ENCODE assay signal across 8 cellular contexts in genomic region chr3:23944007-23944760, GRCh38. TPM values are rescaled to one million over a fixed set of nuclear protein-coding genes. Genes with fewer than 3 reads are reported as not detected.
DNase-seq lines count a peak whose midpoint lies in the region; ATAC-seq and TF ChIP-seq lines count a peak whose summit lies in the region.

No MANE protein-coding gene starts in this region.

- H3K27me3 ChIP-seq in hepatocyte, result no peaks in the 10 kb centered on the region

- H3K27ac ChIP-seq in hepatocyte, result peak overlapping the region; percentile 93

- peaks cover 22% of the 10 kb centered on the region for H3K4me1 ChIP-seq in hepatocyte (ENCODE audit: insufficient read depth)

- no peak for ATAC-seq in stimulated activated naive B cell treated with anti-CD40 and anti-IgM and Interleukin-4, amounts not matched to agents 10 μg/mL and 1 μg/mL and 100 μg/mL, for 72 hours (replicated peaks)
- ATAC-seq in HG03521 (IDR thresholded peaks at IDR 0.05; ENCODE audit: unreplicated experiment), result no peak

- no peaks in the 10 kb centered on the region for H3K9me3 ChIP-seq in hepatocyte (ENCODE audit: low read depth)

- no peaks in the 10 kb centered on the region for H3K27me3 Mint-ChIP-seq in stimulated activated naive B cell treated with anti-CD40 and anti-IgM and Interleukin-4, amounts not matched to agents 10 μg/mL and 1 μg/mL and 100 μg/mL, for 72 hours

- TF ChIP-seq CTCF in WI38 (IDR thresholded peaks at IDR 0.05; ENCODE audit: low read depth, low read length) (no peak), hepatocyte (IDR thresholded peaks at IDR 0.05; ENCODE audit: poor library complexity) (no peak)

- peak overlapping the region; percentile 87 to 92 for H3K4me3 Mint-ChIP-seq in stimulated activated naive B cell treated with anti-CD40 and anti-IgM and Interleukin-4, amounts not matched to agents 10 μg/mL and 1 μg/mL and 100 μg/mL, for 72 hours

- peak overlapping the region; percentile 82 for H3K27ac Mint-ChIP-seq in stimulated activated naive B cell treated with anti-CD40 and anti-IgM and Interleukin-4, amounts not matched to agents 10 μg/mL and 1 μg/mL and 100 μg/mL, for 72 hours

- H3K4me1 Mint-ChIP-seq in stimulated activated naive B cell treated with anti-CD40 and anti-IgM and Interleukin-4, amounts not matched to agents 10 μg/mL and 1 μg/mL and 100 μg/mL, for 72 hours, result peaks cover 11 to 26% of the 10 kb centered on the region in 2 donors

- H3K9me3 Mint-ChIP-seq in stimulated activated naive B cell treated with anti-CD40 and anti-IgM and Interleukin-4, amounts not matched to agents 10 μg/mL and 1 μg/mL and 100 μg/mL, for 72 hours, result no peaks in the 10 kb centered on the region

- DNase-seq in NCI-H1417 (lab: John Stamatoyannopoulos, UW) (peak in 2 of 3 experiments; percentile 25 to 65), NCI-H1417 treated with DMSO at 0.1 percent for 48 hours (lab: John Stamatoyannopoulos, UW) (no peak), hepatocyte (ENCODE audit: low spot score) (no peak), NCI-H1436 (lab: John Stamatoyannopoulos, UW) (no peak), KG1 (lab: John Stamatoyannopoulos, UW) (no peak)
- no peak for DNase-seq in stimulated activated naive B cell treated with anti-CD40 and anti-IgM and Interleukin-4, amounts not matched to agents 10 μg/mL and 1 μg/mL and 100 μg/mL, for 72 hours

- peak overlapping the region; percentile 89 for H3K4me2 ChIP-seq in hepatocyte

- no peaks in the 10 kb centered on the region for H4K20me1 ChIP-seq in hepatocyte (ENCODE audit: insufficient read depth, poor library complexity, severe bottlenecking)

- H2AFZ ChIP-seq in hepatocyte, result peak overlapping the region; percentile 92

- H3K9me2 ChIP-seq in hepatocyte (replicated peaks; ENCODE audit: insufficient read depth), result no peaks in the 10 kb centered on the region

- 2% methylated on average over 13 of the region's 13 CpGs for WGBS in hepatocyte (ENCODE audit: low lambda C conversion rate, missing lambda C conversion rate)

- H3K36me3 ChIP-seq in hepatocyte (replicated peaks; ENCODE audit: insufficient read depth, low read depth), result no peaks in the 10 kb centered on the region

- peaks cover 18% of the 10 kb centered on the region for H3K79me2 ChIP-seq in hepatocyte

- no peaks in the 10 kb centered on the region for H3K36me3 Mint-ChIP-seq in stimulated activated naive B cell treated with anti-CD40 and anti-IgM and Interleukin-4, amounts not matched to agents 10 μg/mL and 1 μg/mL and 100 μg/mL, for 72 hours

- H3K4me3 ChIP-seq in WI38 (ENCODE audit: low read depth, low read length) (peak overlapping the region; percentile 71), hepatocyte (peak overlapping the region; percentile 62)

RNA-seq across cellular contexts. Expression of gene NR1D2, which starts 0.9 kb away (rescaled TPM):
- total RNA-seq in hepatocyte, result 16.9 and 18.3 TPM in 2 replicates
- polyA plus RNA-seq in hepatocyte, result 6.8 and 7.2 TPM in 2 replicates

RNA-seq across cellular contexts. Expression of gene RPL15, which starts 27.3 kb away (rescaled TPM):
- 2,924 and 3,305 TPM in 2 replicates for total RNA-seq in hepatocyte
- polyA plus RNA-seq in hepatocyte, result 1,254 and 1,318 TPM in 2 replicates

RNA-seq across cellular contexts. Expression of gene NKIRAS1, which starts 27.4 kb away (rescaled TPM):
- total RNA-seq in hepatocyte, result 16.2 and 19.8 TPM in 2 replicates
- polyA plus RNA-seq in hepatocyte, result 14.8 and 16.9 TPM in 2 replicates

Comparison
In these comparisons a context has a peak if more than half of its experiments do, and no peak if none do; other contexts are left out.
1. DNase-seq: peak in NCI-H1417 (2 of 3); none in NCI-H1417 treated with DMSO at 0.1 percent for 48 hours (single experiment), hepatocyte (single experiment), stimulated activated naive B cell treated with anti-CD40 and anti-IgM and Interleukin-4, amounts not matched to agents 10 μg/mL and 1 μg/mL and 100 μg/mL, for 72 hours (single experiment), NCI-H1436 (single experiment) and KG1 (single experiment).